Comparison of ENCODE assay signal across 8 cellular contexts in the genomic region with DNA sequence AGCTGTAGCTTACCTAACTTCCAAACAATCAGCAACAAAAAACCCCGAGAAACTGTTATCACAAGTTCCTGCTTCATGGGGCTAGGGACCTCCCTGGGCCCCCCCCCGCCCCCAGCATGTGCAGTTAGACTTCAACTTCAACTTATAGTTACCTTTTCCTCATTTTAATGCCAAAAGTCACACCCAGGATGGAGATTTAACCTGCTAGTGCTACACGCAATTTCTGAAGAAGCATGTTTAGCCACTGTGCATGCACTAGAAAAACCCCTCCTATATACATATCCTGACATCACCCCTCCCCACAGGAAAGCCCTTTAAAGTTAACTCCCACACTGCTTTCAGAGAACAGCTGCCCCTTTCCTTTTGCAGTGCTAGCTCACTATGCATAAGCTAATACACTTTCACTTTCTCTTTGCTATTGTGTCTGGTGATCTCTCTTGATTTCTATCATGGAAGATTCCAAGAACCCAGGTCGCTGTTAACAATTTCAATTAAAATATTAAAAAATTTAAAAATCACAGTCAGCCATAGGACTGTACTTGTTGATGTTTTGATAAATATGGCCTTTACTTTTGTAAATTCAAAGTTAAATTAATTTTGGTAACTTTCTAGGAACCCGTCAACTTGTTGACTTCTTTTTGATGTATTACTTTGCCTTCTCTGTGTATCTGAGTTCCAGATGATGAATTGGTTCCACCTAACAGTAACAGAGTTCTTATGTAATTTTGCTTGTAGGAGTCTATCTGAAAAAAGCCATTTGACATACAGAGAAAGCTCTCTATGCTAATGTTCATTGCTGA.
DNase-seq lines count a peak whose midpoint lies in the region; ATAC-seq and TF ChIP-seq lines count a peak whose summit lies in the region.

No MANE protein-coding gene starts in this region.

- peaks cover 82% of the 10 kb centered on the region for H3K4me1 Mint-ChIP-seq in activated CD8-positive, alpha-beta T cell treated with anti-CD3 and anti-CD28 coated beads for 36 hours (ENCODE audit: low read depth)

- H3K27ac Mint-ChIP-seq in activated CD8-positive, alpha-beta T cell treated with anti-CD3 and anti-CD28 coated beads for 36 hours = peak overlapping the region; percentile 88

- H3K4me3 Mint-ChIP-seq in activated CD8-positive, alpha-beta T cell treated with anti-CD3 and anti-CD28 coated beads for 36 hours = peak overlapping the region; percentile 79

- POLR2A ChIA-PET in activated CD8-positive, alpha-beta T cell treated with anti-CD3 and anti-CD28 coated beads for 36 hours (lab: Charles Lee) = interaction anchor here (0.6 to 2.8 kb wide), 7 partner anchors 10 to 189 kb away, joined by 3 to 10 read pairs (median 4); no protein-coding TSS in a partner anchor

- H3K27ac ChIP-seq in skin epidermis = peak overlapping the region in 17 of 21 experiments; percentile 17 to 80 (median 54)

- no peaks in the 10 kb centered on the region for H3K9me3 Mint-ChIP-seq in activated CD8-positive, alpha-beta T cell treated with anti-CD3 and anti-CD28 coated beads for 36 hours

- H3K4me3 ChIP-seq in fibroblast of mammary gland (ENCODE audit: control insufficient read depth, low read depth, low read length) (no peak overlapping the region), skin epidermis (peak overlapping the region in 2 of 7 experiments; percentile 6 to 15)

- no peak for TF ChIP-seq CTCF in activated CD8-positive, alpha-beta T cell treated with anti-CD3 and anti-CD28 coated beads for 36 hours (IDR thresholded peaks at IDR 0.05)
- no peak for TF ChIP-seq CTCF in fibroblast of mammary gland (conservative IDR thresholded peaks at IDR 0.05; ENCODE audit: control insufficient read depth, insufficient read depth, low read depth, low read length)

- DNase-seq in GDM1 (lab: John Stamatoyannopoulos, UW) = peak; percentile 42
- peak; percentile 38 for DNase-seq in KG1 (lab: John Stamatoyannopoulos, UW)
- peak; percentile 84 for DNase-seq in activated CD8-positive, alpha-beta T cell treated with anti-CD3 and anti-CD28 coated beads for 36 hours
- DNase-seq in fibroblast of mammary gland (ENCODE audit: low read depth) = peak; percentile 51
- no peak for DNase-seq in RKO (ENCODE audit: low spot score)
- no peak for DNase-seq in NCI-H526 (lab: John Stamatoyannopoulos, UW)

- H3K36me3 Mint-ChIP-seq in activated CD8-positive, alpha-beta T cell treated with anti-CD3 and anti-CD28 coated beads for 36 hours (ENCODE audit: low read depth) = peaks cover 69% of the 10 kb centered on the region

- H3K27me3 Mint-ChIP-seq in activated CD8-positive, alpha-beta T cell treated with anti-CD3 and anti-CD28 coated beads for 36 hours = no peaks in the 10 kb centered on the region

- CTCF ChIA-PET in activated CD8-positive, alpha-beta T cell treated with anti-CD3 and anti-CD28 coated beads for 36 hours (lab: Charles Lee) = interaction anchor here (1.0 to 3.7 kb wide), 8 partner anchors 9 to 196 kb away, joined by 3 to 27 read pairs (median 6); no protein-coding TSS in a partner anchor

- peak; percentile 72 for ATAC-seq in GM21576 (IDR thresholded peaks at IDR 0.05; ENCODE audit: unreplicated experiment)
- ATAC-seq in activated CD8-positive, alpha-beta T cell treated with anti-CD3 and anti-CD28 coated beads for 36 hours = peak; percentile 81

- intact Hi-C loops in activated CD8-positive, alpha-beta T cell treated with anti-CD3 and anti-CD28 coated beads for 36 hours (cut with micrococcal nuclease) = loop anchor here (2.0 to 5.0 kb wide), 2 partner anchors 15 to 77 kb away; a partner anchor contains a TSS

Comparison
In these comparisons a context has a peak if more than half of its experiments do, and no peak if none do; other contexts are left out.
1. DNase-seq: peak in GDM1 (single experiment), KG1 (single experiment), activated CD8-positive, alpha-beta T cell treated with anti-CD3 and anti-CD28 coated beads for 36 hours (single experiment) and fibroblast of mammary gland (single experiment); none in RKO (single experiment) and NCI-H526 (0 of 2).